9 cellular contexts compared by ENCODE assay signal in the genomic region with DNA sequence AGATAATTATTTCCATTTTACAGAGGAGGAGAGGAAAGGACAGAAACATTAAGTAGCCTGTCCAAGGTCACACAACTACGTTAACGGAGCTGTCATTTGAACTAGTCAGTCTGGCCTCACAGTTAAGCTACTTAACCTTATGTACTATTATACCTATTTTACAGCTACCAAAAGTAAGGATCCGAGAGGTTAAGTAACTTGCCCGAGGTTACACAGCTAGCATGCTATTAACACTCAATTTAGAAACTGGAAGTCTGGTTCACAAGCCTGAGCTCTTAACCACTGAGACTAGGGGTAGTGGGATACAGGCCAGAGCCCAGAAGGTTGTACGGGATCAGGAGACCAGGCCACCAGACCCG. TPM values are rescaled to one million over a fixed set of nuclear protein-coding genes. Genes with fewer than 3 reads are reported as not detected.
DNase-seq lines count a peak whose midpoint lies in the region; ATAC-seq, FAIRE-seq and TF ChIP-seq lines count a peak whose summit lies in the region.
"Had no signal": no experiment of that assay in that cellular context is flagged by ENCODE, and none has a peak within 500 bp of the region (broad histone marks: within the 10 kb centered on the region; RNA-seq: fewer than 3 reads in every experiment).

No MANE protein-coding gene starts in this region.

- no peak for TF ChIP-seq POLR2A in K562 (conservative IDR thresholded peaks at IDR 0.05)

- H3K4me3 ChIP-seq in K562 (peak overlapping the region; percentile 93), upper lobe of right lung (peak overlapping the region; percentile 98)

- no peaks in the 10 kb centered on the region for H3K27me3 ChIP-seq in K562 (ENCODE audit: control insufficient read depth in 2 of 2, insufficient read depth in 2 of 2, low read length in 2 of 2)
- H3K27me3 ChIP-seq in upper lobe of right lung: no peaks in the 10 kb centered on the region

- FAIRE-seq in K562 (lab: Jason Lieb, UNC): no peak

- peak overlapping the region; percentile 95 for H3K27ac Mint-ChIP-seq in activated naive CD4-positive, alpha-beta T cell treated with anti-CD3 and anti-CD28 coated beads, Interleukin-2, amount 10 ng/mL, durations not matched to agents 7 days and 5 days
- peak overlapping the region; percentile 93 for H3K27ac Mint-ChIP-seq in memory B cell

- DNase-seq in activated naive CD4-positive, alpha-beta T cell treated with anti-CD3 and anti-CD28 coated beads, Interleukin-2, amount 10 ng/mL, durations not matched to agents 7 days and 5 days: no peak
- DNase-seq in activated naive CD4-positive, alpha-beta T cell treated with Interleukin-2 at 50 U/mL for 16 hours: no peak
- DNase-seq in K562 (ENCODE audit: extremely low read depth in 1 of 4, low spot score in 3 of 4) (no peak), memory B cell (ENCODE audit: low spot score in 2 of 2) (no peak), upper lobe of right lung (no peak), NCI-H748 treated with DMSO at 0.1 percent for 48 hours (lab: John Stamatoyannopoulos, UW) (no peak), NCI-H146 treated with DMSO at 0.1 percent for 48 hours (lab: John Stamatoyannopoulos, UW; ENCODE audit: unreplicated experiment) (no peak)

- H3K36me3 Mint-ChIP-seq in activated naive CD4-positive, alpha-beta T cell treated with anti-CD3 and anti-CD28 coated beads, Interleukin-2, amount 10 ng/mL, durations not matched to agents 7 days and 5 days: peaks cover 38% of the 10 kb centered on the region
- H3K36me3 Mint-ChIP-seq in memory B cell: peaks cover 9% of the 10 kb centered on the region

- peak overlapping the region; percentile 92 for H3K4me2 ChIP-seq in K562 (ENCODE audit: insufficient read depth, low read length)

- in situ Hi-C loops in K562 (cut with MboI): no loop called here

- H3K4me1 Mint-ChIP-seq in activated naive CD4-positive, alpha-beta T cell treated with anti-CD3 and anti-CD28 coated beads, Interleukin-2, amount 10 ng/mL, durations not matched to agents 7 days and 5 days: peaks cover 68% of the 10 kb centered on the region
- peaks cover 32% of the 10 kb centered on the region for H3K4me1 Mint-ChIP-seq in memory B cell

- TSS peak; percentile 81 for BruUV-seq in K562 (replicated peaks; lab: Mats Ljungman, UMichigan)

- intact Hi-C loops in K562 (cut with micrococcal nuclease) (loop anchor here (2.0 kb wide), 1 partner anchor 16 kb away; a partner anchor contains a TSS), upper lobe of right lung (cut with DNase I) (no loop called here)

- H3K27ac ChIP-seq in K562 (ENCODE audit: extremely low read depth, low read depth, low read length): peak overlapping the region; percentile 95
- peak overlapping the region; percentile 96 for H3K27ac ChIP-seq in upper lobe of right lung

- H2AFZ ChIP-seq in K562 (ENCODE audit: low read depth, low read length): peak overlapping the region; percentile 86

- ATAC-seq in K562 (no peak), memory B cell (ENCODE audit: low read depth) (no peak), upper lobe of right lung (no peak), GM21423 (IDR thresholded peaks at IDR 0.05; ENCODE audit: unreplicated experiment) (no peak)

- no peaks in the 10 kb centered on the region for H3K9me3 Mint-ChIP-seq in activated naive CD4-positive, alpha-beta T cell treated with anti-CD3 and anti-CD28 coated beads, Interleukin-2, amount 10 ng/mL, durations not matched to agents 7 days and 5 days
- H3K9me3 Mint-ChIP-seq in memory B cell: no peaks in the 10 kb centered on the region

- H3K36me3 ChIP-seq in K562 (ENCODE audit: control insufficient read depth, insufficient read depth, low read length): peaks cover 33% of the 10 kb centered on the region
- peaks cover 22% of the 10 kb centered on the region for H3K36me3 ChIP-seq in upper lobe of right lung

- H3K79me2 ChIP-seq in K562 (ENCODE audit: control insufficient read depth, insufficient read depth, low read length): peaks cover 17% of the 10 kb centered on the region

- H4K20me1 ChIP-seq in K562 (replicated peaks; ENCODE audit: control insufficient read depth, insufficient read depth, low read length): 0 out of 2 replicates have a peak, but pooled peaks cover 2% of the 10 kb centered on the region

- H3K9ac ChIP-seq in K562 (ENCODE audit: insufficient read depth in 1 of 2, low read depth in 2 of 2, low read length in 2 of 2): peak overlapping the region; percentile 94 to 99

- no peak for TF ChIP-seq EP300 in K562 (IDR thresholded peaks at IDR 0.05; ENCODE audit: low read length)

- 24% methylated on average over 6 of the region's 6 CpGs for WGBS in K562 (ENCODE audit: insufficient coverage, low coverage, missing lambda C conversion rate)

- no peak for TF ChIP-seq RAD21 in K562 (CRISPR knock-in tag; conservative IDR thresholded peaks at IDR 0.05 in 1 of 2, IDR thresholded peaks at IDR 0.05 in 1 of 2)

- POLR2A ChIA-PET in K562 (lab: Yijun Ruan, JAX): interaction anchor here (0.6 to 2.2 kb wide), 13 partner anchors 8 to 640 kb away, joined by 3 to 12 read pairs (median 4); a partner anchor contains a TSS

- H3K9me3 ChIP-seq in K562 (replicated peaks; ENCODE audit: control insufficient read depth, insufficient read depth, low read depth, low read length) (no peaks in the 10 kb centered on the region), upper lobe of right lung (no peaks in the 10 kb centered on the region)

- TF ChIP-seq CTCF in K562 (IDR thresholded peaks at IDR 0.05 in 2 of 3, conservative IDR thresholded peaks at IDR 0.05 in 1 of 3; ENCODE audit: insufficient read depth in 2 of 3, low read depth in 1 of 3, low read length in 3 of 3): no peak
- TF ChIP-seq CTCF in upper lobe of right lung (IDR thresholded peaks at IDR 0.05): no peak

- no peaks in the 10 kb centered on the region for H3K27me3 Mint-ChIP-seq in activated naive CD4-positive, alpha-beta T cell treated with anti-CD3 and anti-CD28 coated beads, Interleukin-2, amount 10 ng/mL, durations not matched to agents 7 days and 5 days
- no peaks in the 10 kb centered on the region for H3K27me3 Mint-ChIP-seq in memory B cell

- H3K9me1 ChIP-seq in K562 (ENCODE audit: control insufficient read depth, insufficient read depth, low read length): no peaks in the 10 kb centered on the region

- CTCF ChIA-PET in activated naive CD4-positive, alpha-beta T cell treated with anti-CD3 and anti-CD28 coated beads, Interleukin-2, amount 10 ng/mL, durations not matched to agents 7 days and 5 days (lab: Charles Lee): interaction anchor here (1.0 to 2.8 kb wide), 7 partner anchors 9 to 73 kb away, joined by 3 to 20 read pairs (median 4); a partner anchor contains a TSS
- CTCF ChIA-PET in K562 (lab: Yijun Ruan, JAX; ENCODE audit: low intra/inter-chr PET ratio): no interaction called here

- H3K4me3 Mint-ChIP-seq in activated naive CD4-positive, alpha-beta T cell treated with anti-CD3 and anti-CD28 coated beads, Interleukin-2, amount 10 ng/mL, durations not matched to agents 7 days and 5 days: peak overlapping the region; percentile 92
- H3K4me3 Mint-ChIP-seq in memory B cell: peak overlapping the region; percentile 88

- H3K4me1 ChIP-seq in K562 (replicated peaks in 1 of 2; ENCODE audit: control insufficient read depth in 2 of 2, insufficient read depth in 2 of 2, low read length in 2 of 2): peaks cover 19 to 30% of the 10 kb centered on the region in 2 experiments; a peak in 4 of 5 replicates
- peaks cover 46% of the 10 kb centered on the region for H3K4me1 ChIP-seq in upper lobe of right lung

RNA-seq across cellular contexts. Expression of a gene that starts 0.5 kb away (rescaled TPM):
- total RNA-seq in K562 (2011; cell fraction: chromatin; rRNA removed; ENCODE audit: low replicate concordance): 9.2 and 12.3 TPM in 2 replicates
- total RNA-seq in K562 (2011; cell fraction: nucleolus; rRNA removed): 6.4 and 8.3 TPM in 2 replicates
- 4.4 and 8.7 TPM in 2 replicates for total RNA-seq in K562 (2011; cell fraction: nucleoplasm; rRNA removed)
- total RNA-seq in K562 (2014; rRNA removed) (2.2 and 3.4 TPM in 2 replicates), K562 (2014; rRNA removed; fragmentation: Illumina TruSeq; extraction: Trizol) (2.5 and 2.6 TPM in 2 replicates), K562 (2015; rRNA removed; fragmentation: Illumina TruSeq; extraction: Trizol) (2.2 and 3.2 TPM in 2 replicates), K562 (2021) (2.7 and 3.6 TPM in 2 replicates), upper lobe of right lung (10.0 TPM)
- polyA plus RNA-seq in K562 (2011; rRNA removed) (1.8 and 2.9 TPM in 2 replicates), K562 (2014; fragmentation: Illumina TruSeq; extraction: Trizol) (2.8 and 4.0 TPM in 2 replicates), K562 (2014; fragmentation: Nextera tagmentation; extraction: Ambion mirVana) (under 1 TPM; 0.42 to 0.59 TPM), K562 (2014; rRNA removed) (2.8 and 4.4 TPM in 2 replicates)
- polyA plus RNA-seq in K562 (2011; cell fraction: cytosol; rRNA removed): 1.9 and 2.5 TPM in 2 replicates
- 4.8 and 4.9 TPM in 2 replicates for polyA plus RNA-seq in K562 (2011; cell fraction: nucleus; rRNA removed)
- polyA plus RNA-seq in K562 (2012): 2.2 and 4.1 TPM in 2 replicates
- 1.8 and 2.1 TPM in 2 replicates for polyA minus RNA-seq in K562 (2011; rRNA and poly(A)+ RNA removed)
- 0.95 and 1.4 TPM in 2 replicates for polyA minus RNA-seq in K562 (2011; cell fraction: cytosol; rRNA and poly(A)+ RNA removed)
- polyA minus RNA-seq in K562 (2011; cell fraction: nucleus; rRNA and poly(A)+ RNA removed): 2.7 and 3.6 TPM in 2 replicates

RNA-seq across cellular contexts. Expression of a gene that starts 0.5 kb away (rescaled TPM):
- total RNA-seq in K562 (2011; cell fraction: chromatin; rRNA removed; ENCODE audit: low replicate concordance): 42.8 and 94.2 TPM in 2 replicates
- 52.6 and 59.7 TPM in 2 replicates for total RNA-seq in K562 (2011; cell fraction: nucleolus; rRNA removed)
- total RNA-seq in K562 (2011; cell fraction: nucleoplasm; rRNA removed): 43.8 and 46.6 TPM in 2 replicates
- 5.4 and 9.9 TPM in 2 replicates for total RNA-seq in K562 (2014; rRNA removed)
- 13.1 and 17.8 TPM in 2 replicates for total RNA-seq in K562 (2014; rRNA removed; fragmentation: Illumina TruSeq; extraction: Trizol)
- total RNA-seq in K562 (2015; rRNA removed; fragmentation: Illumina TruSeq; extraction: Trizol): 16.4 and 16.9 TPM in 2 replicates
- total RNA-seq in K562 (2021): 18.2 and 19.8 TPM in 2 replicates
- polyA plus RNA-seq in K562 (2011; rRNA removed): 34.6 and 41.4 TPM in 2 replicates
- polyA plus RNA-seq in K562 (2011; cell fraction: cytosol; rRNA removed): 57.6 and 64.0 TPM in 2 replicates
- polyA plus RNA-seq in K562 (2011; cell fraction: nucleus; rRNA removed): 72.9 and 74.0 TPM in 2 replicates
- 17.4 and 29.3 TPM in 2 replicates for polyA plus RNA-seq in K562 (2012)
- 33.8 and 36.2 TPM in 2 replicates for polyA plus RNA-seq in K562 (2014; fragmentation: Illumina TruSeq; extraction: Trizol)
- 10 to 100 TPM in 1 of 2 experiments, 1 to 10 TPM in 1; 5.6 to 12.9 TPM for polyA plus RNA-seq in K562 (2014; fragmentation: Nextera tagmentation; extraction: Ambion mirVana)
- polyA plus RNA-seq in K562 (2014; rRNA removed): 21.0 and 24.6 TPM in 2 replicates
- polyA minus RNA-seq in K562 (2011; rRNA and poly(A)+ RNA removed): 26.1 and 28.4 TPM in 2 replicates
- polyA minus RNA-seq in K562 (2011; cell fraction: cytosol; rRNA and poly(A)+ RNA removed): 12.9 and 18.8 TPM in 2 replicates
- polyA minus RNA-seq in K562 (2011; cell fraction: nucleus; rRNA and poly(A)+ RNA removed): 40.4 and 52.2 TPM in 2 replicates
- total RNA-seq in upper lobe of right lung: 21.4 TPM

RNA-seq across cellular contexts. Expression of a gene that starts 8.3 kb away (rescaled TPM):
- total RNA-seq in K562 (2011; cell fraction: chromatin; rRNA removed; ENCODE audit: low replicate concordance): not detected in 2 replicates
- not detected in 2 replicates for total RNA-seq in K562 (2011; cell fraction: nucleolus; rRNA removed)
- not detected in 2 replicates for total RNA-seq in K562 (2011; cell fraction: nucleoplasm; rRNA removed)
- total RNA-seq in K562 (2014; rRNA removed): not detected in 2 replicates
- not detected in 2 replicates for total RNA-seq in K562 (2014; rRNA removed; fragmentation: Illumina TruSeq; extraction: Trizol)
- total RNA-seq in K562 (2015; rRNA removed; fragmentation: Illumina TruSeq; extraction: Trizol): not detected in 2 replicates
- not detected in 2 replicates for total RNA-seq in K562 (2021)
- not detected in 2 replicates for polyA plus RNA-seq in K562 (2011; rRNA removed)
- not detected in 2 replicates for polyA plus RNA-seq in K562 (2011; cell fraction: cytosol; rRNA removed)
- polyA plus RNA-seq in K562 (2011; cell fraction: nucleus; rRNA removed): not detected in 2 replicates
- polyA plus RNA-seq in K562 (2012): 0.05 TPM in 1 of 2 replicates, not detected in the other
- not detected in 2 replicates for polyA plus RNA-seq in K562 (2014; fragmentation: Illumina TruSeq; extraction: Trizol)
- polyA plus RNA-seq in K562 (2014; fragmentation: Nextera tagmentation; extraction: Ambion mirVana): under 1 TPM in 1 of 2 experiments, not detected in 1; 0.04 TPM
- polyA plus RNA-seq in K562 (2014; rRNA removed): not detected in 2 replicates
- not detected in 2 replicates for polyA minus RNA-seq in K562 (2011; rRNA and poly(A)+ RNA removed)
- polyA minus RNA-seq in K562 (2011; cell fraction: cytosol; rRNA and poly(A)+ RNA removed): not detected in 2 replicates
- not detected in 2 replicates for polyA minus RNA-seq in K562 (2011; cell fraction: nucleus; rRNA and poly(A)+ RNA removed)
- not detected for total RNA-seq in upper lobe of right lung
- total RNA-seq: dermis microvascular lymphatic vessel endothelial cell had no signal

RNA-seq across cellular contexts. Expression of a gene that starts 8.9 kb away (rescaled TPM):
- total RNA-seq in K562 (2011; cell fraction: chromatin; rRNA removed; ENCODE audit: low replicate concordance): 31.2 and 48.4 TPM in 2 replicates
- total RNA-seq in K562 (2011; cell fraction: nucleolus; rRNA removed): 21.7 and 30.7 TPM in 2 replicates
- 25.6 and 26.8 TPM in 2 replicates for total RNA-seq in K562 (2011; cell fraction: nucleoplasm; rRNA removed)
- 32.8 and 47.0 TPM in 2 replicates for total RNA-seq in K562 (2014; rRNA removed)
- 30.0 and 32.1 TPM in 2 replicates for total RNA-seq in K562 (2014; rRNA removed; fragmentation: Illumina TruSeq; extraction: Trizol)
- 25.1 and 26.9 TPM in 2 replicates for total RNA-seq in K562 (2015; rRNA removed; fragmentation: Illumina TruSeq; extraction: Trizol)
- total RNA-seq in K562 (2021): 52.4 and 57.6 TPM in 2 replicates
- 48.6 and 71.9 TPM in 2 replicates for polyA plus RNA-seq in K562 (2011; rRNA removed)
- polyA plus RNA-seq in K562 (2011; cell fraction: cytosol; rRNA removed): 91.8 and 167 TPM in 2 replicates
- 89.0 and 90.1 TPM in 2 replicates for polyA plus RNA-seq in K562 (2011; cell fraction: nucleus; rRNA removed)
- polyA plus RNA-seq in K562 (2012): 60.3 and 69.5 TPM in 2 replicates
- polyA plus RNA-seq in K562 (2014; fragmentation: Illumina TruSeq; extraction: Trizol): 126 and 174 TPM in 2 replicates
- 10 to 100 TPM; 31.5 to 60.0 TPM for polyA plus RNA-seq in K562 (2014; fragmentation: Nextera tagmentation; extraction: Ambion mirVana)
- 42.4 and 48.9 TPM in 2 replicates for polyA plus RNA-seq in K562 (2014; rRNA removed)
- polyA minus RNA-seq in K562 (2011; rRNA and poly(A)+ RNA removed): 19.6 and 23.6 TPM in 2 replicates
- 25.1 and 27.8 TPM in 2 replicates for polyA minus RNA-seq in K562 (2011; cell fraction: cytosol; rRNA and poly(A)+ RNA removed)
- 12.7 and 18.3 TPM in 2 replicates for polyA minus RNA-seq in K562 (2011; cell fraction: nucleus; rRNA and poly(A)+ RNA removed)
- 45.4 TPM for total RNA-seq in upper lobe of right lung

RNA-seq across cellular contexts. Expression of a gene that starts 15.2 kb away (rescaled TPM):
- 371 and 457 TPM in 2 replicates for total RNA-seq in K562 (2011; cell fraction: chromatin; rRNA removed; ENCODE audit: low replicate concordance)
- total RNA-seq in K562 (2011; cell fraction: nucleolus; rRNA removed): 226 and 229 TPM in 2 replicates
- total RNA-seq in K562 (2011; cell fraction: nucleoplasm; rRNA removed): 275 and 286 TPM in 2 replicates
- total RNA-seq in K562 (2014; rRNA removed) (40.7 and 41.5 TPM in 2 replicates), K562 (2014; rRNA removed; fragmentation: Illumina TruSeq; extraction: Trizol) (22.5 and 26.3 TPM in 2 replicates), K562 (2015; rRNA removed; fragmentation: Illumina TruSeq; extraction: Trizol) (21.6 and 21.8 TPM in 2 replicates), K562 (2021) (36.3 and 43.5 TPM in 2 replicates), upper lobe of right lung (37.6 TPM)
- polyA plus RNA-seq in K562 (2011; rRNA removed) (47.0 and 86.3 TPM in 2 replicates), K562 (2014; fragmentation: Illumina TruSeq; extraction: Trizol) (29.2 and 31.0 TPM in 2 replicates), K562 (2014; fragmentation: Nextera tagmentation; extraction: Ambion mirVana) (1 to 10 TPM; 3.1 to 3.9 TPM), K562 (2014; rRNA removed) (49.0 and 60.6 TPM in 2 replicates)
- polyA plus RNA-seq in K562 (2011; cell fraction: cytosol; rRNA removed): 23.4 and 30.6 TPM in 2 replicates
- 325 and 530 TPM in 2 replicates for polyA plus RNA-seq in K562 (2011; cell fraction: nucleus; rRNA removed)
- polyA plus RNA-seq in K562 (2012): 24.3 and 51.1 TPM in 2 replicates
- polyA minus RNA-seq in K562 (2011; rRNA and poly(A)+ RNA removed): 28.8 and 55.2 TPM in 2 replicates
- polyA minus RNA-seq in K562 (2011; cell fraction: cytosol; rRNA and poly(A)+ RNA removed): 16.7 and 20.6 TPM in 2 replicates
- 81.3 and 167 TPM in 2 replicates for polyA minus RNA-seq in K562 (2011; cell fraction: nucleus; rRNA and poly(A)+ RNA removed)
